14 cellular contexts compared by ENCODE assay signal in genomic region chr3:136070334-136070733, GRCh38.
DNase-seq lines count a peak whose midpoint lies in the region; ATAC-seq, FAIRE-seq and TF ChIP-seq lines count a peak whose summit lies in the region.
"Had no signal": no experiment of that assay in that cellular context is flagged by ENCODE, and none has a peak within 500 bp of the region (broad histone marks: within the 10 kb centered on the region; RNA-seq: fewer than 3 reads in every experiment).

No MANE protein-coding gene starts in this region.

- peak overlapping the region; percentile 59 for H3K27ac Mint-ChIP-seq in osteocyte (ENCODE audit: unreplicated experiment)
- H3K27ac Mint-ChIP-seq: immature natural killer cell; T-helper 2 cell treated with Interferon-gamma antibody and Interleukin-4, amounts not matched to agents 5 μg/mL and 100 μg/mL, for 36 hours had no signal

- no peak for TF ChIP-seq EP300 in suprapubic skin (IDR thresholded peaks at IDR 0.05)

- peaks cover 8% of the 10 kb centered on the region for H3K36me3 Mint-ChIP-seq in osteocyte (ENCODE audit: unreplicated experiment)
- H3K36me3 Mint-ChIP-seq: immature natural killer cell had no signal

- no peaks in the 10 kb centered on the region for H3K9me3 Mint-ChIP-seq in osteocyte (ENCODE audit: unreplicated experiment)
- H3K9me3 Mint-ChIP-seq: activated T-cell treated with anti-CD3 and anti-CD28 coated beads, Interleukin-2, amount 50 U/mL, for 4 hours; immature natural killer cell; T-helper 2 cell treated with Interferon-gamma antibody and Interleukin-4, amounts not matched to agents 5 μg/mL and 100 μg/mL, for 36 hours had no signal

- intact Hi-C loops in Panc1 (cut with micrococcal nuclease; ENCODE audit: unreplicated experiment): loop anchor here (2.0 to 10.0 kb wide), 3 partner anchors 174 to 320 kb away; no protein-coding TSS in a partner anchor
- intact Hi-C loops in aorta (cut with DNase I): loop anchor here in 1 of 2 donors (5.0 to 10.0 kb wide), 2 partner anchors 124 to 927 kb away; partner anchors contain the start of gene MSL2

- H3K4me3 Mint-ChIP-seq in osteocyte (ENCODE audit: unreplicated experiment): no peak overlapping the region
- H3K4me3 Mint-ChIP-seq: activated T-cell treated with anti-CD3 and anti-CD28 coated beads, Interleukin-2, amount 50 U/mL, for 4 hours; immature natural killer cell; T-helper 2 cell treated with Interferon-gamma antibody and Interleukin-4, amounts not matched to agents 5 μg/mL and 100 μg/mL, for 36 hours had no signal

- no peak for ATAC-seq in Panc1
- no peak for ATAC-seq in aorta (ENCODE audit: low FRiP score)
- ATAC-seq: activated T-cell treated with anti-CD3 and anti-CD28 coated beads, Interleukin-2, amount 50 U/mL, for 4 hours had no signal

- no peaks in the 10 kb centered on the region for H3K27me3 Mint-ChIP-seq in osteocyte (ENCODE audit: unreplicated experiment)

- H3K4me3 ChIP-seq in Panc1 (ENCODE audit: low read depth in 2 of 2, low read length in 2 of 2): no peak overlapping the region
- H3K4me3 ChIP-seq in epithelial cell of esophagus (ENCODE audit: low read length): no peak overlapping the region
- H3K4me3 ChIP-seq in suprapubic skin: no peak overlapping the region
- no peak overlapping the region for H3K4me3 ChIP-seq in aorta (ENCODE audit: low read length in 2 of 2)

- H3K9me3 ChIP-seq in Panc1 (ENCODE audit: control insufficient read depth, insufficient read depth, low read depth, low read length) (no peaks in the 10 kb centered on the region), suprapubic skin (no peaks in the 10 kb centered on the region), aorta (ENCODE audit: control insufficient read depth, low read length) (no peaks in the 10 kb centered on the region)

- CTCF ChIA-PET in Panc1 (lab: Charles Lee): interaction anchor here (0.9 kb wide), 1 partner anchor 682 kb away, joined by 3 read pairs; the partner anchor contains the start of gene STAG1

- DNase-seq in D721Med (ENCODE audit: insufficient read length, low spot score) (no peak), Panc1 (ENCODE audit: low read depth, low spot score) (peak; percentile 30), epithelial cell of esophagus (ENCODE audit: low read depth) (peak; percentile 79), osteocyte (ENCODE audit: extremely low spot score, unreplicated experiment) (no peak), suprapubic skin (ENCODE audit: low spot score in 2 of 2) (no peak), NCI-H187 (lab: John Stamatoyannopoulos, UW) (no peak), aorta (no peak)
- no peak for DNase-seq in central memory CD4-positive, alpha-beta T cell
- DNase-seq: activated T-cell treated with anti-CD3 and anti-CD28 coated beads, Interleukin-2, amount 50 U/mL, for 4 hours; immature natural killer cell; Kasumi-1; NCI-H510A treated with DMSO at 0.1 percent for 48 hours; occipital lobe had no signal

- H3K27me3 ChIP-seq in Panc1 (ENCODE audit: control insufficient read depth, insufficient read depth, low read length) (no peaks in the 10 kb centered on the region), suprapubic skin (no peaks in the 10 kb centered on the region), aorta (ENCODE audit: control insufficient read depth in 1 of 2, insufficient read depth in 2 of 2, low read length in 1 of 2) (no peaks in the 10 kb centered on the region)

- no peak for TF ChIP-seq POLR2A in suprapubic skin (IDR thresholded peaks at IDR 0.05)

- peaks cover 27% of the 10 kb centered on the region for H3K4me1 Mint-ChIP-seq in osteocyte (ENCODE audit: unreplicated experiment)
- H3K4me1 Mint-ChIP-seq: immature natural killer cell had no signal

- 39% methylated on average over 3 of the region's 3 CpGs for WGBS in suprapubic skin
- 31 to 40% methylated on average over 3 of the region's 3 CpGs for WGBS in aorta, 2 donors

- POLR2A ChIA-PET in Panc1 (lab: Charles Lee): no interaction called here

- BruUV-seq in Panc1 (replicated peaks; lab: Mats Ljungman, UMichigan): no TSS peak

- in situ Hi-C loops in Panc1 (cut with HindIII; ENCODE audit: low pct_unique_long_range_greater_than_20kb, low sequenced_read_pairs): no loop called here

- H3K4me1 ChIP-seq in Panc1 (ENCODE audit: control insufficient read depth, insufficient read depth, low read length) (peaks cover 20% of the 10 kb centered on the region), suprapubic skin (peaks cover 13% of the 10 kb centered on the region), aorta (ENCODE audit: control insufficient read depth in 1 of 2, insufficient read depth in 2 of 2, low read length in 2 of 2) (peaks cover 0 to 3% of the 10 kb centered on the region in 2 donors)

- H3K36me3 ChIP-seq in Panc1 (ENCODE audit: control insufficient read depth, insufficient read depth, low read length): no peaks in the 10 kb centered on the region
- no peaks in the 10 kb centered on the region for H3K36me3 ChIP-seq in suprapubic skin
- H3K36me3 ChIP-seq in aorta (ENCODE audit: control insufficient read depth in 1 of 2, insufficient read depth in 2 of 2, low read length in 1 of 2): no peaks in the 10 kb centered on the region

- FAIRE-seq in D721Med (lab: Jason Lieb, UNC): peak; percentile 35

- H3K27ac ChIP-seq in Panc1 (ENCODE audit: low read length) (peak overlapping the region; percentile 29; the same call in 1 of the 2 replicates), suprapubic skin (no peak overlapping the region), aorta (ENCODE audit: low read depth in 1 of 2, low read length in 2 of 2) (no peak overlapping the region)

- TF ChIP-seq CTCF in D721Med (IDR thresholded peaks at IDR 0.05; ENCODE audit: insufficient read depth, missing control alignments) (no peak), Panc1 (IDR thresholded peaks at IDR 0.05) (no peak), epithelial cell of esophagus (IDR thresholded peaks at IDR 0.05; ENCODE audit: insufficient read depth, low read depth, low read length, missing control alignments) (no peak), osteocyte (IDR thresholded peaks at IDR 0.05) (no peak), suprapubic skin (IDR thresholded peaks at IDR 0.05) (no peak)

Comparison
In these comparisons a context has a peak if more than half of its experiments do, and no peak if none do; other contexts are left out.
1. DNase-seq: peak in Panc1 (single experiment) and epithelial cell of esophagus (single experiment); none in D721Med (single experiment), osteocyte (single experiment), central memory CD4-positive, alpha-beta T cell (single experiment), suprapubic skin (0 of 2), NCI-H187 (0 of 2) and aorta (0 of 2).